ENCODE assay signal across 14 cellular contexts in the genomic region with DNA sequence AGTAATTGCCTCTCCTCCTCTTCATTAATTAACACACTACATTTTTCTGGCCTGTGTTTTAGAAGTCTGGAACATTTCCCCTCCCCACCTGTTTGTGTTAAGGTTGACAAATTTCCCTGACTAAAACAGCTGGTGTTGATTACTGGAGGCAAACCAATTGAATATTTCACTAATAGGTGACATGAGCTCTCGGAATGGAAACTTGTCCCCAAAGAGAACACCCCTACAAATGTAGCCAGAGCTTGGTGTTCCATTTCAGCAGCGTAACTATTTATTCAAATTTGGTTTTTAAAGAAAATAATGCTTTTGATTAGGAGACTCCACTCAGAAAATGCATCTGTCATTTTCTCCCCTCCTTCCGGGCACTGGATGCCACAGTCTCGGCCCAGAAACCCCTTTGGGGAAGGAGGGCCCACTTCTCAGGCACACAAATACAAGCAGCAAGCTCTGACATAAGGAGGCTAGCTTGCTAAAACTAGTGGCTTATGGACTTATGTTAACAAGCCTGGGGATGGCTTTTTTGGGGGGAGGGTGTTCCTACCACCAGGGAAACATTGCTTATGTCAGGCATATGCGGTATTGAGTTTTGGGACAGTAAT. TPM values are rescaled to one million over a fixed set of nuclear protein-coding genes. Genes with fewer than 3 reads are reported as not detected.
A peak's percentile ranks its signal among the peaks of the same experiment; 100 is the strongest.
DNase-seq lines count a peak whose midpoint lies in the region; ATAC-seq and TF ChIP-seq lines count a peak whose summit lies in the region.
"Had no signal": no experiment of that assay in that cellular context is flagged by ENCODE, and none has a peak within 500 bp of the region (broad histone marks: within the 10 kb centered on the region; RNA-seq: fewer than 3 reads in every experiment).

No MANE protein-coding gene starts in this region.

- H3K14ac ChIP-seq in mesenchymal stem cell (ENCODE audit: low read length in 2 of 2), result no peak overlapping the region

- no peak overlapping the region for H2BK120ac ChIP-seq in mesenchymal stem cell (ENCODE audit: low read depth, low read length)

- no peak overlapping the region for H2BK15ac ChIP-seq in mesenchymal stem cell (ENCODE audit: low read depth, poor library complexity, severe bottlenecking)

- H3K4me3 ChIP-seq in astrocyte of the cerebellum (ENCODE audit: low read depth, low read length) (peak overlapping the region; percentile 78), mesenchymal stem cell (ENCODE audit: insufficient read depth in 1 of 2, low read depth in 1 of 2, low read length in 2 of 2) (no peak overlapping the region), tibial artery (peak overlapping the region; percentile 70 to 71)
- H3K4me3 ChIP-seq: A549 had no signal

- no peak overlapping the region for H4K8ac ChIP-seq in mesenchymal stem cell (ENCODE audit: low read length)

- WGBS in mesenchymal stem cell, result 66% methylated on average over 3 of the region's 5 CpGs

- peaks cover 2% of the 10 kb centered on the region for H3K4me1 ChIP-seq in mesenchymal stem cell (ENCODE audit: control insufficient read depth, insufficient read depth, low read depth, low read length)
- peaks cover 0 to 52% (median 6%) of the 10 kb centered on the region in 4 donors for H3K4me1 ChIP-seq in tibial artery

- peak; percentile 13 for DNase-seq in NCI-H2171 treated with DMSO at 0.1 percent for 48 hours (lab: John Stamatoyannopoulos, UW)
- DNase-seq in NCI-H2171 (lab: John Stamatoyannopoulos, UW), result no peak
- no peak for DNase-seq in astrocyte of the cerebellum (ENCODE audit: low read depth)
- no peak for DNase-seq in mesenchymal stem cell
- no peak for DNase-seq in tibial artery
- no peak for DNase-seq in GM13977 (ENCODE audit: low spot score)
- no peak for DNase-seq in effector CD4-positive, alpha-beta T cell
- DNase-seq: activated naive CD8-positive, alpha-beta T cell treated with anti-CD3 and anti-CD28 coated beads, Interleukin-2, amount 10 ng/mL, durations not matched to agents 7 days and 5 days; NCI-H1048; stimulated activated CD4-positive, alpha-beta T cell treated with anti-CD3 and anti-CD28 coated beads, Interleukin-2, amount 100 ng/mL, for 24 hours had no signal

- H3K79me1 ChIP-seq in mesenchymal stem cell (replicated peaks; ENCODE audit: low read length, poor library complexity, severe bottlenecking), result peaks cover 12% of the 10 kb centered on the region

- H2BK5ac ChIP-seq in mesenchymal stem cell (ENCODE audit: low read depth, low read length, poor library complexity, severe bottlenecking), result no peak overlapping the region

- ATAC-seq in HG02852 (IDR thresholded peaks at IDR 0.05; ENCODE audit: unreplicated experiment), result no peak
- ATAC-seq: A549; activated CD4-positive, CD25-positive, alpha-beta regulatory T cell treated with anti-CD3 and anti-CD28 coated beads, Interleukin-2, amount 50 U/mL, for 24 hours; Panc1 had no signal

- peak overlapping the region; percentile 64 for H3K4me2 ChIP-seq in mesenchymal stem cell (ENCODE audit: low read length, poor library complexity, severe bottlenecking)

- no peak overlapping the region for H3K18ac ChIP-seq in mesenchymal stem cell (ENCODE audit: low read depth in 1 of 2, low read length in 2 of 2)

- no peak overlapping the region for H3K9ac ChIP-seq in mesenchymal stem cell (ENCODE audit: low read length)

- TF ChIP-seq CTCF in astrocyte of the cerebellum (IDR thresholded peaks at IDR 0.05; ENCODE audit: low read depth, low read length, missing control alignments) (no peak), tibial artery (IDR thresholded peaks at IDR 0.05) (no peak), GM13977 (IDR thresholded peaks at IDR 0.05; ENCODE audit: extremely low read depth, insufficient read depth, missing control alignments) (no peak)

- no peak overlapping the region for H3K4ac ChIP-seq in mesenchymal stem cell (ENCODE audit: low read depth in 1 of 2, low read length in 2 of 2)

- no peak overlapping the region for H4K91ac ChIP-seq in mesenchymal stem cell (ENCODE audit: low read length)

- H2AFZ ChIP-seq in mesenchymal stem cell (ENCODE audit: low read depth, low read length), result no peak overlapping the region

- in situ Hi-C loops in astrocyte of the cerebellum (cut with HindIII; ENCODE audit: low sequenced_read_pairs) (loop anchor here (5.0 kb wide), 1 partner anchor 264 kb away; no protein-coding TSS in a partner anchor), GM13977 (cut with MboI; ENCODE audit: low pct_unique_long_range_greater_than_20kb, low sequenced_read_pairs, unreplicated experiment) (no loop called here)

- intact Hi-C loops in tibial artery (cut with DNase I; ENCODE audit: low total_unique reads), result loop anchor here (5.0 kb wide), 1 partner anchor 129 kb away; no protein-coding TSS in a partner anchor

- no peak overlapping the region for H2BK12ac ChIP-seq in mesenchymal stem cell (ENCODE audit: low read length in 2 of 2)

- H3K9me3 ChIP-seq in mesenchymal stem cell (ENCODE audit: control insufficient read depth, low read length), result no peaks in the 10 kb centered on the region
- H3K9me3 ChIP-seq in tibial artery, result no peaks in the 10 kb centered on the region
- H3K9me3 ChIP-seq: A549 had no signal

- H3K27ac ChIP-seq in mesenchymal stem cell (ENCODE audit: low read length, poor library complexity, severe bottlenecking) (no peak overlapping the region), tibial artery (peak overlapping the region; percentile 70 to 74)
- H3K27ac ChIP-seq: A549 had no signal

- H3K27me3 ChIP-seq in mesenchymal stem cell (ENCODE audit: control insufficient read depth in 1 of 2, insufficient read depth in 1 of 2, low read length in 2 of 2) (peaks cover 14 to 45% of the 10 kb centered on the region in 2 experiments), tibial artery (no peaks in the 10 kb centered on the region)

- H3K36me3 ChIP-seq in mesenchymal stem cell (ENCODE audit: control insufficient read depth in 1 of 2, insufficient read depth in 2 of 2, low read depth in 1 of 2, low read length in 2 of 2) (no peaks in the 10 kb centered on the region), tibial artery (no peaks in the 10 kb centered on the region)

- no peak overlapping the region for H3K23ac ChIP-seq in mesenchymal stem cell (ENCODE audit: low read length in 2 of 2)

- H2AK5ac ChIP-seq in mesenchymal stem cell (ENCODE audit: low read length, severe bottlenecking), result no peak overlapping the region

RNA-seq across cellular contexts. Expression of a gene that starts 2.2 kb away (rescaled TPM):
- 2.3 TPM for polyA plus RNA-seq in mesenchymal stem cell (2013, experiment 1 of 2)
- polyA plus RNA-seq in mesenchymal stem cell (2013, experiment 2 of 2), result 2.3 TPM

Comparison
In these comparisons a context has a peak if more than half of its experiments do, and no peak if none do; other contexts are left out.
1. H3K4me3 ChIP-seq: peak in astrocyte of the cerebellum (single experiment) and tibial artery (2 of 2); none in mesenchymal stem cell (0 of 2).